ENCODE assay signal across 13 cellular contexts in the genomic region with DNA sequence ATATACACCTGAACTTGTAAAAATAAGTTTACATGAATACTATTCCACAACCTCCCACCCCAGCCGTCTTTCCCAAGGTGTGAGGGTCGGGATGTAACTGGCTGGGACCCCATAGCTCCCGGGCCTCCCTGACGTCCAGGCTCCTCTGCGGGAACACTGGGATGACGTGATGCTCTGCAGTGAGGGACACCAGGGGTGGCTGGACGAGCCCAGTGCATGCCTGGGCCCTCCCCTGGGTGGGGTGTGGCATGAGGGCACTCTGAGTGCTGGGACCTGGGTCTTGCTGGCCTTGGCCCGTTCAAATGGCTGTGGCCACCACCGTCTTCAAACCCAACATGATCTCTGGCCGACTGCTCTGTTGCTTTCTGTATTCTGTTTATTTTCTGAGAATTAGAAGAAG.
"Had no signal": no experiment of that assay in that cellular context is flagged by ENCODE, and none has a peak within 500 bp of the region (broad histone marks: within the 10 kb centered on the region; RNA-seq: fewer than 3 reads in every experiment).

No MANE protein-coding gene starts in this region.

- H3K9me3 Mint-ChIP-seq: activated B cell treated with CpG ODN at 0.5 μM for 24 hours; activated CD4-positive, alpha-beta T cell treated with anti-CD3 and anti-CD28 coated beads, Interleukin-2, amount 10 ng/mL, durations not matched to agents 7 days and 5 days; activated naive CD4-positive, alpha-beta T cell treated with anti-CD3 and anti-CD28 coated beads, Interleukin-2, amount 50 U/mL, for 72 hours; activated T-cell treated with anti-CD3 and anti-CD28 coated beads, Interleukin-2, amount 50 U/mL, for 24 hours; stimulated activated naive CD8-positive, alpha-beta T cell treated with anti-CD3 and anti-CD28 coated beads, Interleukin-15, amount 100 ng/mL, for 72 hours had no signal

- DNase-seq: activated B cell treated with CpG ODN at 0.5 μM for 24 hours; activated CD4-positive, alpha-beta T cell treated with anti-CD3 and anti-CD28 coated beads, Interleukin-2, amount 10 ng/mL, durations not matched to agents 7 days and 5 days; activated gamma-delta T cell; effector memory CD4-positive, alpha-beta T cell; lower lobe of right lung; midbrain; SJCRH30; stimulated activated CD4-positive, alpha-beta T cell treated with anti-CD3 and anti-CD28 coated beads, Interleukin-1b, Interleukin-23, amount 100 ng/mL, for 48 hours; stimulated activated naive CD8-positive, alpha-beta T cell treated with anti-CD3 and anti-CD28 coated beads, Interleukin-15, amount 100 ng/mL, for 72 hours; T-helper 17 cell had no signal

- H3K27ac Mint-ChIP-seq: activated B cell treated with CpG ODN at 0.5 μM for 24 hours; activated CD4-positive, alpha-beta T cell treated with anti-CD3 and anti-CD28 coated beads, Interleukin-2, amount 10 ng/mL, durations not matched to agents 7 days and 5 days; activated naive CD4-positive, alpha-beta T cell treated with anti-CD3 and anti-CD28 coated beads, Interleukin-2, amount 50 U/mL, for 72 hours; activated T-cell treated with anti-CD3 and anti-CD28 coated beads, Interleukin-2, amount 50 U/mL, for 24 hours; T-helper 17 cell had no signal

- H3K4me3 ChIP-seq: lower lobe of right lung, SJCRH30, testis had no signal

- H3K36me3 Mint-ChIP-seq: activated naive CD4-positive, alpha-beta T cell treated with anti-CD3 and anti-CD28 coated beads, Interleukin-2, amount 50 U/mL, for 72 hours had no signal

- H3K27me3 Mint-ChIP-seq: activated T-cell treated with anti-CD3 and anti-CD28 coated beads, Interleukin-2, amount 50 U/mL, for 24 hours had no signal

- H3K4me3 Mint-ChIP-seq: activated B cell treated with CpG ODN at 0.5 μM for 24 hours; activated CD4-positive, alpha-beta T cell treated with anti-CD3 and anti-CD28 coated beads, Interleukin-2, amount 10 ng/mL, durations not matched to agents 7 days and 5 days; activated T-cell treated with anti-CD3 and anti-CD28 coated beads, Interleukin-2, amount 50 U/mL, for 24 hours; stimulated activated naive CD8-positive, alpha-beta T cell treated with anti-CD3 and anti-CD28 coated beads, Interleukin-15, amount 100 ng/mL, for 72 hours; T-helper 17 cell had no signal

- H3K4me1 Mint-ChIP-seq: activated B cell treated with CpG ODN at 0.5 μM for 24 hours; activated CD4-positive, alpha-beta T cell treated with anti-CD3 and anti-CD28 coated beads, Interleukin-2, amount 10 ng/mL, durations not matched to agents 7 days and 5 days; stimulated activated naive CD8-positive, alpha-beta T cell treated with anti-CD3 and anti-CD28 coated beads, Interleukin-15, amount 100 ng/mL, for 72 hours had no signal

- H3K27me3 ChIP-seq: testis had no signal

- H3K27ac ChIP-seq: lower lobe of right lung, SJCRH30, testis had no signal

- H3K36me3 ChIP-seq: lower lobe of right lung, SJCRH30 had no signal

- H3K9me3 ChIP-seq: lower lobe of right lung, testis had no signal

- H3K4me1 ChIP-seq: lower lobe of right lung, SJCRH30, testis had no signal
